9 cellular contexts compared by ENCODE assay signal in the genomic region with DNA sequence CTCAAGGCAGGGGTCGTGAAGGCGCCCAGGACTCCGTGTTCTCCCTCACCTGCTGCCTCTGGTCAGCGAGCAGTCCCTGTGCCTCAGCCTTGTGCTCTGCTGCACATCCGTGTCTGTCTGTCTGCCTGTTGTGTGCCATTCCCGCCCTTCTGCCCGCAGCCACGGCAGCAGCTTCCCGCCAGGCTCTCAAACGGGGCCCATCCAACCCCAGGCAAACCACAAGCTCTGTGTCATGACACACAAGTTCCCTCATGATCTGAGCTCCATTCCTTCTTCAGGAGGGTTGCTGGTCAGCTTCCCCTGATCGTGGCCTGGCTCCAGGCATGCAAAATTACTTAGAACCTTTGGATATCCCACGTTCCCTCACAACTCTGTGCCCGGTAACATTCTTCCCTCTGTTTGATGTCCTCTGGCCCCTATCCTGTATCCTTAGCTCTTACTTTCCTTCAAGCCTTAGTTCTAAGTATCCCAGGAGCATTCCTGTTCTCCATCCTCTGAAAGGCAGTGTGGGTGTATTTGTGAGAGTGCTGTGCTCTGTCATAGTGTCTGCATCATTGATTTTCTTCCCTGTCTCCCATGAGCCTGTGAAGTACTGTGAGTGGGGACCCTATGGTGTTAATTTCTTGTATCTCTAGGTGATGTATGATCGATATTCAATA. TPM values are rescaled to one million over a fixed set of nuclear protein-coding genes. Genes with fewer than 3 reads are reported as not detected.
DNase-seq lines count a peak whose midpoint lies in the region; ATAC-seq and TF ChIP-seq lines count a peak whose summit lies in the region.
"Had no signal": no experiment of that assay in that cellular context is flagged by ENCODE, and none has a peak within 500 bp of the region (broad histone marks: within the 10 kb centered on the region; RNA-seq: fewer than 3 reads in every experiment).

No MANE protein-coding gene starts in this region.

- intact Hi-C loops in CD8-positive, alpha-beta T cell (cut with DNase I, micrococcal nuclease): loop anchor here in 1 of 2 experiments (1.0 kb wide), 2 partner anchors 8 to 11 kb away; no protein-coding TSS in a partner anchor

- H3K36me3 Mint-ChIP-seq in CD8-positive, alpha-beta T cell: peaks cover 68% of the 10 kb centered on the region
- peaks cover 13% of the 10 kb centered on the region for H3K36me3 Mint-ChIP-seq in natural killer cell treated with Interleukin-12 subunit alpha and Interleukin-12 subunit beta and Interleukin-15 and Interleukin-18, amount 100 ng/mL, for 72 hours
- peaks cover 5% of the 10 kb centered on the region for H3K36me3 Mint-ChIP-seq in WTC11

- H3K9me3 ChIP-seq in CD8-positive, alpha-beta T cell (ENCODE audit: low read length): no peaks in the 10 kb centered on the region

- no peak overlapping the region for H3K4me3 ChIP-seq in CD8-positive, alpha-beta T cell (ENCODE audit: low read depth, low read length)

- no peaks in the 10 kb centered on the region for H3K9me3 Mint-ChIP-seq in CD8-positive, alpha-beta T cell
- no peaks in the 10 kb centered on the region for H3K9me3 Mint-ChIP-seq in natural killer cell treated with Interleukin-12 subunit alpha and Interleukin-12 subunit beta and Interleukin-15 and Interleukin-18, amount 100 ng/mL, for 72 hours
- H3K9me3 Mint-ChIP-seq in WTC11: no peaks in the 10 kb centered on the region

- TF ChIP-seq CTCF in CD8-positive, alpha-beta T cell (IDR thresholded peaks at IDR 0.05): no peak
- TF ChIP-seq CTCF in WTC11 (IDR thresholded peaks at IDR 0.05): no peak

- peak overlapping the region; percentile 91 for H3K27ac Mint-ChIP-seq in CD8-positive, alpha-beta T cell
- H3K27ac Mint-ChIP-seq in natural killer cell treated with Interleukin-12 subunit alpha and Interleukin-12 subunit beta and Interleukin-15 and Interleukin-18, amount 100 ng/mL, for 72 hours: peak overlapping the region; percentile 78 to 91
- no peak overlapping the region for H3K27ac Mint-ChIP-seq in WTC11

- H3K36me3 ChIP-seq in CD8-positive, alpha-beta T cell (ENCODE audit: insufficient read depth, low read length): no peaks in the 10 kb centered on the region

- ATAC-seq in CD8-positive, alpha-beta T cell: no peak
- no peak for ATAC-seq in natural killer cell treated with Interleukin-12 subunit alpha and Interleukin-12 subunit beta and Interleukin-15 and Interleukin-18, amount 100 ng/mL, for 72 hours
- ATAC-seq in WTC11: no peak
- no peak for ATAC-seq in GM21723 (IDR thresholded peaks at IDR 0.05; ENCODE audit: unreplicated experiment)
- no peak for ATAC-seq in GM18873 (IDR thresholded peaks at IDR 0.05; ENCODE audit: low FRiP score, unreplicated experiment)

- H3K4me1 Mint-ChIP-seq in CD8-positive, alpha-beta T cell (ENCODE audit: low read depth): peaks cover 86% of the 10 kb centered on the region
- H3K4me1 Mint-ChIP-seq in natural killer cell treated with Interleukin-12 subunit alpha and Interleukin-12 subunit beta and Interleukin-15 and Interleukin-18, amount 100 ng/mL, for 72 hours (ENCODE audit: low read depth in 2 of 2): peaks cover 63 to 78% of the 10 kb centered on the region in 2 donors
- peaks cover 12% of the 10 kb centered on the region for H3K4me1 Mint-ChIP-seq in WTC11

- CTCF ChIA-PET in CD8-positive, alpha-beta T cell (lab: Charles Lee): interaction anchor here (0.7 to 8.3 kb wide), 10 partner anchors 11 to 209 kb away, joined by 3 to 78 read pairs (median 4); no protein-coding TSS in a partner anchor
- CTCF ChIA-PET in WTC11 (lab: Charles Lee): interaction anchor here (1.4 kb wide), 1 partner anchor 38 kb away, joined by 3 read pairs; no protein-coding TSS in a partner anchor

- peak overlapping the region; percentile 6 for H3K27ac ChIP-seq in CD8-positive, alpha-beta T cell (ENCODE audit: low read depth, low read length)

- H3K4me1 ChIP-seq in CD8-positive, alpha-beta T cell (ENCODE audit: insufficient read depth, low read length): peaks cover 77% of the 10 kb centered on the region

- DNase-seq in CD8-positive, alpha-beta T cell: peak in 3 of 7 experiments; percentile 39 to 43 (median 43)
- DNase-seq in T follicular helper cell (ENCODE audit: low read depth) (peak; percentile 42), amniotic epithelial cell (ENCODE audit: low read depth) (peak; percentile 56), WTC11 (ENCODE audit: low spot score) (no peak), pons (ENCODE audit: low spot score) (no peak)
- DNase-seq in natural killer cell treated with Interleukin-12 subunit alpha and Interleukin-12 subunit beta and Interleukin-15 and Interleukin-18, amount 100 ng/mL, for 72 hours (ENCODE audit: low spot score): no peak
- DNase-seq: Calu3 had no signal

- H3K27me3 Mint-ChIP-seq in CD8-positive, alpha-beta T cell (ENCODE audit: low read depth): no peaks in the 10 kb centered on the region
- no peaks in the 10 kb centered on the region for H3K27me3 Mint-ChIP-seq in natural killer cell treated with Interleukin-12 subunit alpha and Interleukin-12 subunit beta and Interleukin-15 and Interleukin-18, amount 100 ng/mL, for 72 hours
- H3K27me3 Mint-ChIP-seq in WTC11 (ENCODE audit: low read depth): no peaks in the 10 kb centered on the region

- peak overlapping the region; percentile 81 for H3K4me3 Mint-ChIP-seq in CD8-positive, alpha-beta T cell
- H3K4me3 Mint-ChIP-seq in natural killer cell treated with Interleukin-12 subunit alpha and Interleukin-12 subunit beta and Interleukin-15 and Interleukin-18, amount 100 ng/mL, for 72 hours: peak overlapping the region; percentile 80
- no peak overlapping the region for H3K4me3 Mint-ChIP-seq in WTC11

- POLR2A ChIA-PET in CD8-positive, alpha-beta T cell (lab: Charles Lee): interaction anchor here (1.3 to 2.6 kb wide), 3 partner anchors 48 to 72 kb away, joined by 5 to 9 read pairs (median 5); no protein-coding TSS in a partner anchor
- POLR2A ChIA-PET in WTC11 (lab: Charles Lee): no interaction called here

- no peaks in the 10 kb centered on the region for H3K27me3 ChIP-seq in CD8-positive, alpha-beta T cell (ENCODE audit: insufficient read depth, low read length)

TF ChIP-seq in WTC11, 78 proteins besides CTCF, POLR2A, EP300 and RAD21 (continues in another document):
- TF ChIP-seq FOXK1 (CRISPR knock-in tag; IDR thresholded peaks at IDR 0.05) (no peak), FOXP1 (CRISPR knock-in tag; IDR thresholded peaks at IDR 0.05; ENCODE audit: borderline replicate concordance) (no peak), NR3C1 (CRISPR knock-in tag; conservative IDR thresholded peaks at IDR 0.05; ENCODE audit: low read depth) (no peak), CBFB (CRISPR knock-in tag; IDR thresholded peaks at IDR 0.05; ENCODE audit: low read depth) (no peak), SOX15 (CRISPR knock-in tag; IDR thresholded peaks at IDR 0.05) (no peak), IRF2 (CRISPR knock-in tag; IDR thresholded peaks at IDR 0.05; ENCODE audit: borderline replicate concordance, low read depth) (no peak), NFE2L1 (CRISPR knock-in tag; IDR thresholded peaks at IDR 0.05) (no peak), NR2C2 (CRISPR knock-in tag; IDR thresholded peaks at IDR 0.05) (no peak)
- TF ChIP-seq, protein P1, sequence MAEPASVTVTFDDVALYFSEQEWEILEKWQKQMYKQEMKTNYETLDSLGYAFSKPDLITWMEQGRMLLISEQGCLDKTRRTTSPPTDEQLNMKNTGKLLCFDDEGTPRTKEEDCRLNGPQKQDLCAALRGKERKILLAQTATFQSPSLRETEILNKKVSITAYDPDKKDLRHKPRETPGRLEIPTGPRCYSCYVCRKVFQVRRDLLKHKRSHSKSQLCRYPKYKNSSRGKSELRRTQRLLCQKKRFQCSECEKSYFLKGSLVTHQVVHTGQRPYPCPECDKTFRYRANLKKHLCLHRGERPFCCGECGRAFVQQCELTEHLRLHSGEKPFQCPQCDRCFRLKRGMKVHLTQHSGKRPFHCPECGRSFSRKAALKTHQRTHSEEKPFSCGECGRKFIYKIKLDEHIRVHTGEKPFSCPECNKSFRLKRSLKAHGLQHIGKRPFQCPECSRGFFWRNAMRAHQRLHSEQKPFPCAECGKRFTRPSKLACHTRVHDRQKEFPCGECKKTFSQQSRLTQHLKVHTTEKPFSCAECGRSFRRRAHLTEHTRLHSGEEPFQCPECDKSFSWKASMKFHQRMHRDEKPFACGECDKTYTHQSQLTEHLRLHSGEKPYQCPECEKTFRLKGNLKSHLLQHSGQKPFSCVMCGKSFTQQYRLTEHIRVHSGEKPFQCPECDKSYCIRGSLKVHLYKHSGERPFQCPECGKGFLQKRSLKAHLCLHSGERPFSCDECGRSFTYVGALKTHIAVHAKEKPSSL (CRISPR knock-in tag; conservative IDR thresholded peaks at IDR 0.05): no peak
- TF ChIP-seq, protein P2, sequence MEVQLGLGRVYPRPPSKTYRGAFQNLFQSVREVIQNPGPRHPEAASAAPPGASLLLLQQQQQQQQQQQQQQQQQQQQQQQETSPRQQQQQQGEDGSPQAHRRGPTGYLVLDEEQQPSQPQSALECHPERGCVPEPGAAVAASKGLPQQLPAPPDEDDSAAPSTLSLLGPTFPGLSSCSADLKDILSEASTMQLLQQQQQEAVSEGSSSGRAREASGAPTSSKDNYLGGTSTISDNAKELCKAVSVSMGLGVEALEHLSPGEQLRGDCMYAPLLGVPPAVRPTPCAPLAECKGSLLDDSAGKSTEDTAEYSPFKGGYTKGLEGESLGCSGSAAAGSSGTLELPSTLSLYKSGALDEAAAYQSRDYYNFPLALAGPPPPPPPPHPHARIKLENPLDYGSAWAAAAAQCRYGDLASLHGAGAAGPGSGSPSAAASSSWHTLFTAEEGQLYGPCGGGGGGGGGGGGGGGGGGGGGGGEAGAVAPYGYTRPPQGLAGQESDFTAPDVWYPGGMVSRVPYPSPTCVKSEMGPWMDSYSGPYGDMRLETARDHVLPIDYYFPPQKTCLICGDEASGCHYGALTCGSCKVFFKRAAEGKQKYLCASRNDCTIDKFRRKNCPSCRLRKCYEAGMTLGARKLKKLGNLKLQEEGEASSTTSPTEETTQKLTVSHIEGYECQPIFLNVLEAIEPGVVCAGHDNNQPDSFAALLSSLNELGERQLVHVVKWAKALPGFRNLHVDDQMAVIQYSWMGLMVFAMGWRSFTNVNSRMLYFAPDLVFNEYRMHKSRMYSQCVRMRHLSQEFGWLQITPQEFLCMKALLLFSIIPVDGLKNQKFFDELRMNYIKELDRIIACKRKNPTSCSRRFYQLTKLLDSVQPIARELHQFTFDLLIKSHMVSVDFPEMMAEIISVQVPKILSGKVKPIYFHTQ (CRISPR knock-in tag; IDR thresholded peaks at IDR 0.05): no peak

RNA-seq across cellular contexts. Expression of a gene that starts 3.2 kb away (rescaled TPM):
- total RNA-seq in CD8-positive, alpha-beta T cell: 10 to 100 TPM; 80.2 to 85.5 TPM
- 10 to 100 TPM in 1 of 2 donors, 1 to 10 TPM in 1; 5.4 to 10.2 TPM for total RNA-seq in natural killer cell treated with Interleukin-12 subunit alpha and Interleukin-12 subunit beta and Interleukin-15 and Interleukin-18, amount 100 ng/mL, for 72 hours
- 0.13 to 0.14 TPM in 2 of 3 replicates, not detected in the other for total RNA-seq in WTC11 (2021)
- total RNA-seq: Calu3 had no signal

RNA-seq across cellular contexts. Expression of a gene that starts 45.8 kb away (rescaled TPM):
- 10 to 100 TPM; 31.9 to 36.2 TPM for total RNA-seq in CD8-positive, alpha-beta T cell
- total RNA-seq in natural killer cell treated with Interleukin-12 subunit alpha and Interleukin-12 subunit beta and Interleukin-15 and Interleukin-18, amount 100 ng/mL, for 72 hours: 10 to 100 TPM; 13.0 to 20.6 TPM
- 0.09 TPM in 1 of 3 replicates, not detected in the others for total RNA-seq in WTC11 (2021)
- total RNA-seq: Calu3 had no signal

Comparison
In these comparisons a context has a peak if more than half of its experiments do, and no peak if none do; other contexts are left out.
1. DNase-seq: peak in T follicular helper cell (single experiment) and amniotic epithelial cell (single experiment); none in natural killer cell treated with Interleukin-12 subunit alpha and Interleukin-12 subunit beta and Interleukin-15 and Interleukin-18, amount 100 ng/mL, for 72 hours (single experiment), WTC11 (single experiment) and pons (single experiment).
2. RNA of a gene that starts 3.2 kb away (total RNA-seq): 80.2 to 85.5 TPM in CD8-positive, alpha-beta T cell; 5.4 to 10.2 TPM in natural killer cell treated with Interleukin-12 subunit alpha and Interleukin-12 subunit beta and Interleukin-15 and Interleukin-18, amount 100 ng/mL, for 72 hours and 0.13 to 0.14 TPM in WTC11; every median in the first group is over 4 times any median in the second.
3. RNA of a gene that starts 45.8 kb away (total RNA-seq): 31.9 to 36.2 TPM in CD8-positive, alpha-beta T cell and 13.0 to 20.6 TPM in natural killer cell treated with Interleukin-12 subunit alpha and Interleukin-12 subunit beta and Interleukin-15 and Interleukin-18, amount 100 ng/mL, for 72 hours; 0.09 TPM in WTC11; every median in the first group is over 10 times any median in the second.